26 cellular contexts compared by ENCODE assay signal in the genomic region with DNA sequence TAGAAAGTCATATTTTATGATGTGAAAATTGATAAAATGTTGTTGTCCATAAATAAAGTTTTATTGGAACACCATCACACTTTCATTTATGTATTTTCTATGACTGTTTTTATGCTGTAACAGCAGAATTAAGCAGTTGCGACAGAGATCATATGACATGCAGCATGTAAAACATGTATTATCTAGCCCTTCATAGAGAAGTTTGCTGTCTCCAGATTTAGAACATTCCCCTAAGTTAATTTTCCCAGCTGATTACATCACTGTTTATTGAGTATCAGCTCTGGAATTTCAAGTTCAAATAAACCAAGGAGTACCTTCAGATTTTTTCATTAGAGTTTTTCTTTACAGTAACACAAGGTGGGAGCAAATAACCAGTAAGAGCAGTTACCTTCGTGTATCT.
DNase-seq lines count a peak whose midpoint lies in the region; TF ChIP-seq lines count a peak whose summit lies in the region.
"Had no signal": no experiment of that assay in that cellular context is flagged by ENCODE, and none has a peak within 500 bp of the region (broad histone marks: within the 10 kb centered on the region; RNA-seq: fewer than 3 reads in every experiment).

No MANE protein-coding gene starts in this region.

- DNase-seq in GM03348 (ENCODE audit: low spot score) (peak; percentile 25), astrocyte of the spinal cord (ENCODE audit: low read depth, low spot score) (peak; percentile 52), fibroblast of villous mesenchyme (ENCODE audit: low read depth) (peak; percentile 65), renal cortical epithelial cell (ENCODE audit: low read depth) (peak; percentile 33), esophagus muscularis mucosa (ENCODE audit: extremely low spot score) (no peak), cerebellar cortex (ENCODE audit: low spot score) (no peak), mucosa of gallbladder (ENCODE audit: low spot score) (no peak), NCI-H1105 (lab: John Stamatoyannopoulos, UW) (no peak)
- DNase-seq: activated CD4-positive, alpha-beta T cell treated with anti-CD3 and anti-CD28 coated beads, Interleukin-2, amount 10 ng/mL, durations not matched to agents 7 days and 5 days; activated CD8-positive, alpha-beta memory T cell treated with anti-CD3 and anti-CD28 coated beads, Interleukin-2, amount 10 ng/mL, durations not matched to agents 7 days and 5 days; activated naive CD8-positive, alpha-beta T cell treated with anti-CD3 and anti-CD28 coated beads for 36 hours; body of pancreas; CD8-positive, alpha-beta memory T cell; DMS53; MM.1S; naive B cell; NCI-H2171; NCI-H524; occipital lobe; Peyer's patch; retina; stimulated activated CD4-positive, alpha-beta T cell treated with anti-CD3 and anti-CD28 coated beads, Interleukin-12 subunit alpha, Interleukin-12 subunit beta, amount 100 ng/mL, for 4 hours; stimulated activated CD4-positive, alpha-beta T cell treated with anti-CD3 and anti-CD28 coated beads, Interleukin-4, amount 100 ng/mL, for 4 hours; stimulated activated naive CD8-positive, alpha-beta T cell treated with anti-CD3 and anti-CD28 coated beads, Interleukin-15, Interleukin-2, amounts not matched to agents 100 U/mL and 50 U/mL, for 24 hours; T-helper 17 cell had no signal

- TF ChIP-seq POLR2A in esophagus muscularis mucosa (IDR thresholded peaks at IDR 0.05; ENCODE audit: low read depth) = no peak

- peaks cover 0 to 7% (median 0%) of the 10 kb centered on the region in 4 donors for H3K4me1 ChIP-seq in esophagus muscularis mucosa
- H3K4me1 ChIP-seq: body of pancreas, Peyer's patch had no signal

- TF ChIP-seq CTCF in astrocyte of the spinal cord (IDR thresholded peaks at IDR 0.05; ENCODE audit: low read depth, low read length) (no peak), fibroblast of villous mesenchyme (IDR thresholded peaks at IDR 0.05; ENCODE audit: insufficient read depth, low read depth, low read length) (no peak), esophagus muscularis mucosa (IDR thresholded peaks at IDR 0.05) (no peak)

- H3K27me3 ChIP-seq in esophagus muscularis mucosa = no peaks in the 10 kb centered on the region
- H3K27me3 ChIP-seq: body of pancreas, Peyer's patch had no signal

- H3K9me3 ChIP-seq in esophagus muscularis mucosa = no peaks in the 10 kb centered on the region
- H3K9me3 ChIP-seq: body of pancreas, Peyer's patch had no signal

- H3K27ac ChIP-seq in esophagus muscularis mucosa (replicated peaks in 1 of 4) = no peak overlapping the region
- H3K27ac ChIP-seq: body of pancreas, coronary artery, Peyer's patch had no signal

- no peak for TF ChIP-seq EP300 in esophagus muscularis mucosa (IDR thresholded peaks at IDR 0.05)

- in situ Hi-C loops in astrocyte of the spinal cord (cut with HindIII; ENCODE audit: low sequenced_read_pairs) = no loop called here

- no peaks in the 10 kb centered on the region for H3K36me3 ChIP-seq in esophagus muscularis mucosa
- H3K36me3 ChIP-seq: Peyer's patch had no signal

- H3K4me3 ChIP-seq in astrocyte of the spinal cord (ENCODE audit: low read depth, low read length) (no peak overlapping the region), fibroblast of villous mesenchyme (ENCODE audit: low read depth, low read length) (no peak overlapping the region), esophagus muscularis mucosa (no peak overlapping the region)
- H3K4me3 ChIP-seq: body of pancreas, coronary artery, Peyer's patch had no signal

- WGBS in esophagus muscularis mucosa = 56% methylated on average over 2 of the region's 2 CpGs

- intact Hi-C loops in esophagus muscularis mucosa (cut with DNase I) = no loop called here

Comparison
In these comparisons a context has a peak if more than half of its experiments do, and no peak if none do; other contexts are left out.
1. DNase-seq: peak in GM03348 (single experiment), astrocyte of the spinal cord (single experiment), fibroblast of villous mesenchyme (single experiment) and renal cortical epithelial cell (single experiment); none in esophagus muscularis mucosa (single experiment), cerebellar cortex (single experiment), mucosa of gallbladder (single experiment) and NCI-H1105 (single experiment).